Comparison of ENCODE assay signal across 30 cellular contexts in the genomic region with DNA sequence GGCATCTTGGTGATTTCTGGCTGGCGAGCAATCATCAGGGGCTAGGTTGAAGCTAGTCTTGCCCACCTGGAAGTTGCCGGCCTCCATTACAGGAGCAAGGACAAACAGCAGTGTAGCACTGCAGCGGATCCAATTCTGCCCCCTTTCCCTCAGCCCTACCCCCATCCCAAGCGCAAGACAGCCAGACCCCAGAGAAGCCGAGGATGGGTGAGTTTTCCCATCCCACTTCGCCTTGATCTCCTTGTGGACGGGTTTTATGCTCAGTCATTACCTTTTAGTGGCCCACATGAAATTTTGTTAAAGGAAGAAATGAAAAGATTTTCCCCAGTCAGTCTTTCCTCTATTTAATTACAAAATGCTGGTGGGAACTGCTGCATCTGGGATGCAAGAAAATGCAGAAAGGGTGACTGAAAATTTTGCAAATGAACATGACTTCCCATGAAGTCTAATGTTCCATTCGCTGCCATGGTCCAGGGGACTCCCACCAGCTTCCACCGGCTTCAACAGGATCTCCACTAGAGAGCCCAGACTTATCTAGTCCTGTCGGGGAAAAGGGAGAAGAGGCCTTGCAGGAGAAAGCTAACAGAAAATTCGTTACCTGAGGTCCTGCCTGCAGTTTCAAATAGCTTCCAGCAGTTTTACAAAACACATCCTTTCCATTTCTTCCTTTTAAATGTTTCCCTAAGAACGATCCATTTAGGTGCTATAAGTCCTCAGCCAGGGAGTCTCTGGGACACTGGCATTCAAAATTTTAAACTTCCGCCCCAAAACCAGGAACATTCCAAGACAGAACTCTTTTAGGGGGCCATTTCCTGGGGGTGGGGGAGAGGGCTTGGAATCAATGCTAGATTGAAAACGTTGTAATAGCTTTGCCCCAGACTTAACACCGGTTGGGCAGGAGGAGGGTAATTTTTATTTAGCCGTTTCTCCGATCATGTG. TPM values are rescaled to one million over a fixed set of nuclear protein-coding genes. Genes with fewer than 3 reads are reported as not detected.
DNase-seq lines count a peak whose midpoint lies in the region; FAIRE-seq and TF ChIP-seq lines count a peak whose summit lies in the region.
"Had no signal": no experiment of that assay in that cellular context is flagged by ENCODE, and none has a peak within 500 bp of the region (broad histone marks: within the 10 kb centered on the region; RNA-seq: fewer than 3 reads in every experiment).

No MANE protein-coding gene starts in this region.

- no TSS peak for BruUV-seq in MCF 10A (replicated peaks; lab: Mats Ljungman, UMichigan)

- TF ChIP-seq RAD21 in H1 (IDR thresholded peaks at IDR 0.05 in 1 of 2, conservative IDR thresholded peaks at IDR 0.05 in 1 of 2; ENCODE audit: low read depth in 2 of 2, low read length in 2 of 2) = no peak

- WGBS in H1 (ENCODE audit: extremely low coverage in 1 of 2, insufficient coverage in 1 of 2, insufficient read length in 1 of 2, insufficient replicate concordance in 2 of 2, low coverage in 1 of 2, low lambda C conversion rate in 2 of 2, missing lambda C conversion rate in 1 of 2), 2 experiments = 17% methylated on average over 15 of the region's 17 CpGs; no CpG with 5 or more reads in 1 of the 2 experiments

- H2AFZ ChIP-seq in H1 (ENCODE audit: low read length) = no peak overlapping the region

- no peak for FAIRE-seq in H1 (lab: Jason Lieb, UNC)
- FAIRE-seq: H54, K562 had no signal

- H3K4me2 ChIP-seq in H1 (ENCODE audit: insufficient read depth in 1 of 2, low read depth in 2 of 2, low read length in 2 of 2) = no peak overlapping the region

- no peaks in the 10 kb centered on the region for H3K79me2 ChIP-seq in H1 (ENCODE audit: control insufficient read depth in 1 of 2, insufficient read depth in 2 of 2, low read length in 2 of 2)

- no peak overlapping the region for H3K4ac ChIP-seq in H1 (replicated peaks; ENCODE audit: insufficient read length, low read depth, low read length)

- H3K18ac ChIP-seq in H1 (ENCODE audit: extremely low read depth, low read length) = no peak overlapping the region

- H2BK5ac ChIP-seq in H1 (ENCODE audit: low read depth, low read length) = no peak overlapping the region

- no peaks in the 10 kb centered on the region for H3K79me1 ChIP-seq in H1 (ENCODE audit: low read depth, low read length)

- CTCF ChIA-PET in MCF 10A (lab: Yijun Ruan, JAX) (interaction anchor here (0.6 to 3.3 kb wide), 8 partner anchors 10 to 1028 kb away, joined by 3 to 23 read pairs (median 4); no protein-coding TSS in a partner anchor), H1 (lab: Charles Lee; ENCODE audit: partially characterized antibody) (interaction anchor here (0.7 to 4.7 kb wide), 18 partner anchors 9 to 1028 kb away, joined by 3 to 42 read pairs (median 5); partner anchors contain the start of gene HOXD8)

- POLR2A ChIA-PET in MCF 10A (lab: Yijun Ruan, JAX) (interaction anchor here (0.6 to 1.2 kb wide), 3 partner anchors 10 to 531 kb away, joined by 3 to 4 read pairs (median 3); no protein-coding TSS in a partner anchor), H1 (lab: Charles Lee; ENCODE audit: partially characterized antibody) (interaction anchor here (0.6 kb wide), 1 partner anchor 910 kb away, joined by 3 read pairs; no protein-coding TSS in a partner anchor)

- TF ChIP-seq EP300 in H1 (IDR thresholded peaks at IDR 0.05; ENCODE audit: borderline replicate concordance in 1 of 2, low read depth in 2 of 2, low read length in 2 of 2) = no peak

- H2AK5ac ChIP-seq in H1 (ENCODE audit: low read depth, low read length) = no peak overlapping the region

- intact Hi-C loops in breast epithelium (cut with DNase I; ENCODE audit: low total_unique reads) = no loop called here
- intact Hi-C loops in MCF 10A (cut with micrococcal nuclease) = no loop called here

- H3K27ac Mint-ChIP-seq in MCF 10A (ENCODE audit: low read depth, unreplicated experiment) (no peak overlapping the region), nephron (peak overlapping the region; percentile 99)
- H3K27ac Mint-ChIP-seq: activated CD8-positive, alpha-beta T cell treated with anti-CD3 and anti-CD28 coated beads for 36 hours; CD14-positive monocyte had no signal

- no peaks in the 10 kb centered on the region for H3K4me1 Mint-ChIP-seq in MCF 10A (ENCODE audit: insufficient read depth, unreplicated experiment)
- peaks cover 44% of the 10 kb centered on the region for H3K4me1 Mint-ChIP-seq in nephron

- H4K8ac ChIP-seq in H1 (ENCODE audit: extremely low read depth, insufficient read depth, low read length) = no peak overlapping the region

- H3K23me2 ChIP-seq in H1 (ENCODE audit: low read depth, low read length) = peaks cover 2% of the 10 kb centered on the region; the same call in 1 of the 2 replicates

- H2BK20ac ChIP-seq in H1 (ENCODE audit: low read length) = no peak overlapping the region

- no peak overlapping the region for H3K14ac ChIP-seq in H1 (ENCODE audit: insufficient read length)

- peak overlapping the region in 2 of 3 donors; percentile 54 to 62 for H3K4me3 ChIP-seq in breast epithelium
- H3K4me3 ChIP-seq in H1 (ENCODE audit: extremely low read depth in 1 of 4, insufficient read depth in 2 of 4, low read depth in 3 of 4, low read length in 4 of 4) = no peak overlapping the region
- H3K4me3 ChIP-seq: K562, lung, right atrium auricular region had no signal

- H2BK12ac ChIP-seq in H1 (ENCODE audit: low read depth, low read length) = peak overlapping the region; percentile 61; the same call in 1 of the 2 replicates

- H3K27me3 Mint-ChIP-seq in MCF 10A (ENCODE audit: insufficient read depth, unreplicated experiment) (peaks cover 60% of the 10 kb centered on the region), nephron (ENCODE audit: low read depth) (peaks cover 82% of the 10 kb centered on the region)

- H3K9me3 ChIP-seq in breast epithelium = no peaks in the 10 kb centered on the region
- peaks cover 0 to 16% of the 10 kb centered on the region in 2 experiments; a peak in 2 of 4 replicates for H3K9me3 ChIP-seq in H1 (ENCODE audit: insufficient read depth in 2 of 2, low read depth in 1 of 2, low read length in 1 of 2)
- H3K9me3 ChIP-seq: ascending aorta, gastrocnemius medialis had no signal

- no peak overlapping the region for H3K56ac ChIP-seq in H1 (replicated peaks; ENCODE audit: insufficient read length, low read depth, low read length)

- H3K27ac ChIP-seq in breast epithelium (peak overlapping the region; percentile 61 to 89), H1 (ENCODE audit: low read depth, low read length) (no peak overlapping the region)
- H3K27ac ChIP-seq: ascending aorta, gastrocnemius medialis, right atrium auricular region, stomach had no signal

- H2BK15ac ChIP-seq in H1 (ENCODE audit: low read length) = 0 out of 2 replicates have a peak overlapping the region, but pooled peaks have one; percentile 47

- peaks cover 9 to 100% of the 10 kb centered on the region in 2 donors for H3K27me3 ChIP-seq in breast epithelium
- H3K27me3 ChIP-seq in H1 (replicated peaks in 1 of 4; ENCODE audit: control insufficient read depth in 3 of 4, extremely low read depth in 1 of 4, insufficient read depth in 3 of 4, low read length in 3 of 4) = peaks cover 96 to 100% (median 100%) of the 10 kb centered on the region in 4 experiments

- H2BK120ac ChIP-seq in H1 (replicated peaks; ENCODE audit: low read depth, low read length) = no peak overlapping the region

- H4K5ac ChIP-seq in H1 (ENCODE audit: insufficient read length, low read depth, low read length) = no peak overlapping the region

- DNase-seq in breast epithelium (ENCODE audit: low spot score in 2 of 2) (no peak), MCF 10A (ENCODE audit: unreplicated experiment) (no peak), H1 (ENCODE audit: low read depth in 1 of 2, low spot score in 2 of 2) (peak in 1 of 2 experiments; percentile 42), DMS53 (lab: John Stamatoyannopoulos, UW) (no peak), SK-N-DZ (ENCODE audit: low spot score) (no peak), NCI-H1092 treated with DMSO at 0.1 percent for 48 hours (lab: John Stamatoyannopoulos, UW) (no peak), SIG-M5 treated with dmso at 0.1 percent for 504 hours (lab: John Stamatoyannopoulos, UW; ENCODE audit: unreplicated experiment) (no peak)
- DNase-seq: activated CD4-positive, CD25-positive, alpha-beta regulatory T cell; activated CD8-positive, alpha-beta T cell treated with anti-CD3 and anti-CD28 coated beads for 36 hours; activated T-cell treated with anti-CD3 and anti-CD28 coated beads for 4 hours; effector CD4-positive, alpha-beta T cell; gastrocnemius medialis; hippocampal formation; NCI-H1694 treated with DMSO at 0.1 percent for 48 hours; NCI-H2227 treated with DMSO at 0.1 percent for 48 hours; NCI-H774; stomach; T1000; trophoblast cell had no signal

- no peak for TF ChIP-seq POLR2A in breast epithelium (IDR thresholded peaks at IDR 0.05)
- TF ChIP-seq POLR2A in H1 (IDR thresholded peaks at IDR 0.05; ENCODE audit: control extremely low read depth in 1 of 2, low read depth in 2 of 2, low read length in 2 of 2) = no peak

- H3K9me3 Mint-ChIP-seq in MCF 10A (ENCODE audit: unreplicated experiment) (no peaks in the 10 kb centered on the region), nephron (no peaks in the 10 kb centered on the region)

- H3K36me3 ChIP-seq in breast epithelium = no peaks in the 10 kb centered on the region
- H3K36me3 ChIP-seq in H1 (ENCODE audit: control insufficient read depth in 2 of 4, insufficient read depth in 4 of 4, low read length in 3 of 4) = peaks cover 0 to 31% (median 0%) of the 10 kb centered on the region in 4 experiments; a peak in 1 of 8 replicates
- H3K36me3 ChIP-seq: ascending aorta, gastrocnemius medialis, right atrium auricular region, stomach had no signal

- H4K91ac ChIP-seq in H1 (replicated peaks; ENCODE audit: insufficient read length, low read length) = no peak overlapping the region

- peaks cover 21 to 39% of the 10 kb centered on the region in 2 experiments for H4K20me1 ChIP-seq in H1 (replicated peaks in 1 of 2; ENCODE audit: control insufficient read depth in 1 of 2, insufficient read depth in 2 of 2, low read length in 2 of 2)

- H3K9ac ChIP-seq in H1 (replicated peaks in 1 of 4; ENCODE audit: extremely low read depth in 1 of 4, low read depth in 3 of 4, low read length in 3 of 4) = no peak overlapping the region

- H3K4me1 ChIP-seq in breast epithelium (no peaks in the 10 kb centered on the region), H1 (replicated peaks in 1 of 4; ENCODE audit: control insufficient read depth in 3 of 4, insufficient read depth in 4 of 4, low read length in 3 of 4) (peaks cover 0 to 13% (median 6%) of the 10 kb centered on the region in 4 experiments; a peak in 4 of 7 replicates)

- no peak overlapping the region for H3K23ac ChIP-seq in H1 (ENCODE audit: insufficient read length)

- H3K36me3 Mint-ChIP-seq in MCF 10A (ENCODE audit: insufficient read depth, unreplicated experiment) = no peaks in the 10 kb centered on the region
- peaks cover 64% of the 10 kb centered on the region for H3K36me3 Mint-ChIP-seq in nephron (ENCODE audit: low read depth)

- TF ChIP-seq CTCF in breast epithelium (IDR thresholded peaks at IDR 0.05) (no peak), MCF 10A (IDR thresholded peaks at IDR 0.05; ENCODE audit: unreplicated experiment) (no peak), H1 (IDR thresholded peaks at IDR 0.05; ENCODE audit: control extremely low read depth in 1 of 3, insufficient read depth in 1 of 3, low read depth in 1 of 3, low read length in 3 of 3) (no peak), nephron (IDR thresholded peaks at IDR 0.05; ENCODE audit: unreplicated experiment in 3 of 3) (peak in 2 of 3 experiments; percentile 19 to 25)

- H3K4me3 Mint-ChIP-seq in MCF 10A (ENCODE audit: unreplicated experiment) (no peak overlapping the region), nephron (peak overlapping the region; percentile 76 to 91 (median 78))
- H3K4me3 Mint-ChIP-seq: activated CD8-positive, alpha-beta T cell treated with anti-CD3 and anti-CD28 coated beads for 36 hours had no signal

RNA-seq across cellular contexts. Expression of gene HOXD9, which starts 1.9 kb away (rescaled TPM):
- 10 to 100 TPM in 1 of 3 donors, 1 to 10 TPM in 2; 2.4 to 17.0 (median 2.8) TPM for total RNA-seq in breast epithelium
- total RNA-seq in MCF 10A (2022) = not detected in 2 replicates
- total RNA-seq in H1 (2021; fragmentation: NEBNext Ultra II Directional; extraction: Animal tissue kit (Norgen Biotek cat#: 25700)) = not detected in 2 replicates
- polyA plus RNA-seq in H1 (2011; rRNA removed) = not detected in 2 replicates
- polyA plus RNA-seq in H1 (2011; cell fraction: cytosol; rRNA removed) = not detected
- not detected for polyA plus RNA-seq in H1 (2011; cell fraction: nucleus; rRNA removed)
- polyA plus RNA-seq in H1 (2012, experiment 1 of 2) = not detected in 4 replicates
- not detected for polyA plus RNA-seq in H1 (2012, experiment 2 of 2)
- not detected for polyA plus RNA-seq in H1 (2013, experiment 1 of 2)
- polyA plus RNA-seq in H1 (2013, experiment 2 of 2) = not detected
- not detected in 2 replicates for polyA minus RNA-seq in H1 (2011; rRNA and poly(A)+ RNA removed)
- polyA minus RNA-seq in H1 (2011; cell fraction: cytosol; rRNA and poly(A)+ RNA removed) = not detected
- not detected for polyA minus RNA-seq in H1 (2011; cell fraction: nucleus; rRNA and poly(A)+ RNA removed)
- 20.1 and 20.4 TPM in 2 replicates for polyA plus RNA-seq in SK-N-DZ (2014; cell fraction: cytosol; rRNA removed)
- 15.7 and 22.6 TPM in 2 replicates for polyA plus RNA-seq in SK-N-DZ (2014; cell fraction: nucleus; rRNA removed)
- total RNA-seq: activated CD8-positive, alpha-beta T cell treated with anti-CD3 and anti-CD28 coated beads for 36 hours; ascending aorta; K562 had no signal
- polyA plus RNA-seq: AG04450, CD14-positive monocyte, K562 had no signal

RNA-seq across cellular contexts. Expression of gene HOXD10, which starts 4.1 kb away (rescaled TPM):
- total RNA-seq in breast epithelium (1 to 10 TPM in 2 of 3 donors, not detected in 1; 1.6 to 5.2 TPM), MCF 10A (2022) (not detected in 2 replicates)
- total RNA-seq in H1 (2021; fragmentation: NEBNext Ultra II Directional; extraction: Animal tissue kit (Norgen Biotek cat#: 25700)) = not detected in 2 replicates
- polyA plus RNA-seq in H1 (2011; rRNA removed) = not detected in 2 replicates
- not detected for polyA plus RNA-seq in H1 (2011; cell fraction: cytosol; rRNA removed)
- not detected for polyA plus RNA-seq in H1 (2011; cell fraction: nucleus; rRNA removed)
- polyA plus RNA-seq in H1 (2012, experiment 1 of 2) = not detected in 4 replicates
- not detected for polyA plus RNA-seq in H1 (2012, experiment 2 of 2)
- not detected for polyA plus RNA-seq in H1 (2013, experiment 1 of 2)
- polyA plus RNA-seq in H1 (2013, experiment 2 of 2) = not detected
- not detected in 2 replicates for polyA minus RNA-seq in H1 (2011; rRNA and poly(A)+ RNA removed)
- polyA minus RNA-seq in H1 (2011; cell fraction: cytosol; rRNA and poly(A)+ RNA removed) = not detected
- polyA minus RNA-seq in H1 (2011; cell fraction: nucleus; rRNA and poly(A)+ RNA removed) = not detected
- polyA plus RNA-seq in SK-N-DZ (2014; cell fraction: cytosol; rRNA removed) = 8.5 and 8.7 TPM in 2 replicates
- 5.2 and 6.5 TPM in 2 replicates for polyA plus RNA-seq in SK-N-DZ (2014; cell fraction: nucleus; rRNA removed)
- total RNA-seq: activated CD8-positive, alpha-beta T cell treated with anti-CD3 and anti-CD28 coated beads for 36 hours; ascending aorta; G401; K562; right atrium auricular region had no signal
- polyA plus RNA-seq: AG04450, CD14-positive monocyte, K562, stomach had no signal

RNA-seq across cellular contexts. Expression of gene HOXD8, which starts 8.9 kb away (rescaled TPM):
- 10 to 100 TPM; 10.5 to 36.1 (median 13.8) TPM for total RNA-seq in breast epithelium
- not detected in 2 replicates for total RNA-seq in MCF 10A (2022)
- not detected in 2 replicates for total RNA-seq in H1 (2021; fragmentation: NEBNext Ultra II Directional; extraction: Animal tissue kit (Norgen Biotek cat#: 25700))
- polyA plus RNA-seq in H1 (2011; rRNA removed) = not detected in 2 replicates
- polyA plus RNA-seq in H1 (2011; cell fraction: cytosol; rRNA removed) = not detected
- polyA plus RNA-seq in H1 (2011; cell fraction: nucleus; rRNA removed) = not detected
- polyA plus RNA-seq in H1 (2012, experiment 1 of 2) = not detected in 4 replicates
- not detected for polyA plus RNA-seq in H1 (2012, experiment 2 of 2)
- not detected for polyA plus RNA-seq in H1 (2013, experiment 1 of 2)
- polyA plus RNA-seq in H1 (2013, experiment 2 of 2) = not detected
- not detected in 2 replicates for polyA minus RNA-seq in H1 (2011; rRNA and poly(A)+ RNA removed)
- polyA minus RNA-seq in H1 (2011; cell fraction: cytosol; rRNA and poly(A)+ RNA removed) = not detected
- not detected for polyA minus RNA-seq in H1 (2011; cell fraction: nucleus; rRNA and poly(A)+ RNA removed)
- polyA plus RNA-seq in SK-N-DZ (2014; cell fraction: cytosol; rRNA removed) = 28.1 and 35.4 TPM in 2 replicates
- 28.0 and 35.7 TPM in 2 replicates for polyA plus RNA-seq in SK-N-DZ (2014; cell fraction: nucleus; rRNA removed)
- total RNA-seq: activated CD8-positive, alpha-beta T cell treated with anti-CD3 and anti-CD28 coated beads for 36 hours had no signal
- polyA plus RNA-seq: AG04450, CD14-positive monocyte had no signal

RNA-seq across cellular contexts. Expression of gene HOXD11, which starts 13.6 kb away (rescaled TPM):
- under 1 TPM in 1 of 3 donors, not detected in 2; 0.66 TPM for total RNA-seq in breast epithelium
- not detected in 2 replicates for total RNA-seq in MCF 10A (2022)
- total RNA-seq in H1 (2021; fragmentation: NEBNext Ultra II Directional; extraction: Animal tissue kit (Norgen Biotek cat#: 25700)) = not detected in 2 replicates
- not detected in 2 replicates for polyA plus RNA-seq in H1 (2011; rRNA removed)
- polyA plus RNA-seq in H1 (2011; cell fraction: cytosol; rRNA removed) = not detected
- not detected for polyA plus RNA-seq in H1 (2011; cell fraction: nucleus; rRNA removed)
- not detected in 4 replicates for polyA plus RNA-seq in H1 (2012, experiment 1 of 2)
- polyA plus RNA-seq in H1 (2012, experiment 2 of 2) = not detected
- not detected for polyA plus RNA-seq in H1 (2013, experiment 1 of 2)
- polyA plus RNA-seq in H1 (2013, experiment 2 of 2) = not detected
- not detected in 2 replicates for polyA minus RNA-seq in H1 (2011; rRNA and poly(A)+ RNA removed)
- not detected for polyA minus RNA-seq in H1 (2011; cell fraction: cytosol; rRNA and poly(A)+ RNA removed)
- not detected for polyA minus RNA-seq in H1 (2011; cell fraction: nucleus; rRNA and poly(A)+ RNA removed)
- polyA plus RNA-seq in SK-N-DZ (2014; cell fraction: cytosol; rRNA removed) = 0.55 and 1.6 TPM in 2 replicates
- 0.55 TPM in 1 of 2 replicates, not detected in the other for polyA plus RNA-seq in SK-N-DZ (2014; cell fraction: nucleus; rRNA removed)
- total RNA-seq: activated CD8-positive, alpha-beta T cell treated with anti-CD3 and anti-CD28 coated beads for 36 hours; ascending aorta; G401; K562; lung; omental fat pad; right atrium auricular region; stomach had no signal
- polyA plus RNA-seq: AG04450, CD14-positive monocyte, K562, lung, stomach had no signal

RNA-seq across cellular contexts. Expression of gene HOXD12, which starts 21.0 kb away (rescaled TPM):
- total RNA-seq in breast epithelium = not detected
- not detected in 2 replicates for total RNA-seq in MCF 10A (2022)
- not detected in 2 replicates for total RNA-seq in H1 (2021; fragmentation: NEBNext Ultra II Directional; extraction: Animal tissue kit (Norgen Biotek cat#: 25700))
- polyA plus RNA-seq in H1 (2011; rRNA removed) = not detected in 2 replicates
- not detected for polyA plus RNA-seq in H1 (2011; cell fraction: cytosol; rRNA removed)
- not detected for polyA plus RNA-seq in H1 (2011; cell fraction: nucleus; rRNA removed)
- polyA plus RNA-seq in H1 (2012, experiment 1 of 2) = not detected in 4 replicates
- polyA plus RNA-seq in H1 (2012, experiment 2 of 2) = not detected
- polyA plus RNA-seq in H1 (2013, experiment 1 of 2) = not detected
- polyA plus RNA-seq in H1 (2013, experiment 2 of 2) = not detected
- not detected in 2 replicates for polyA minus RNA-seq in H1 (2011; rRNA and poly(A)+ RNA removed)
- polyA minus RNA-seq in H1 (2011; cell fraction: cytosol; rRNA and poly(A)+ RNA removed) = not detected
- polyA minus RNA-seq in H1 (2011; cell fraction: nucleus; rRNA and poly(A)+ RNA removed) = not detected
- polyA plus RNA-seq in SK-N-DZ (2014; cell fraction: cytosol; rRNA removed) = not detected in 2 replicates
- polyA plus RNA-seq in SK-N-DZ (2014; cell fraction: nucleus; rRNA removed) = not detected in 2 replicates
- total RNA-seq: activated CD8-positive, alpha-beta T cell treated with anti-CD3 and anti-CD28 coated beads for 36 hours; ascending aorta; G401; gastrocnemius medialis; K562; lung; omental fat pad; right atrium auricular region; stomach had no signal
- polyA plus RNA-seq: AG04450, CD14-positive monocyte, esophagus, K562, lung, stomach had no signal

Comparison
In these comparisons a context has a peak if more than half of its experiments do, and no peak if none do; other contexts are left out.
1. RNA of gene HOXD8, which starts 8.9 kb away (total RNA-seq): 10.5 to 36.1 TPM in breast epithelium; not detected in MCF 10A and not detected in H1; every median in the first group is over 10 times any median in the second.
2. H3K4me3 ChIP-seq: peak in breast epithelium (2 of 3); none in H1 (0 of 4).
3. CTCF ChIP-seq: peak in nephron (2 of 3); none in breast epithelium (0 of 3), MCF 10A (single experiment) and H1 (0 of 3).